In the genomic region with DNA sequence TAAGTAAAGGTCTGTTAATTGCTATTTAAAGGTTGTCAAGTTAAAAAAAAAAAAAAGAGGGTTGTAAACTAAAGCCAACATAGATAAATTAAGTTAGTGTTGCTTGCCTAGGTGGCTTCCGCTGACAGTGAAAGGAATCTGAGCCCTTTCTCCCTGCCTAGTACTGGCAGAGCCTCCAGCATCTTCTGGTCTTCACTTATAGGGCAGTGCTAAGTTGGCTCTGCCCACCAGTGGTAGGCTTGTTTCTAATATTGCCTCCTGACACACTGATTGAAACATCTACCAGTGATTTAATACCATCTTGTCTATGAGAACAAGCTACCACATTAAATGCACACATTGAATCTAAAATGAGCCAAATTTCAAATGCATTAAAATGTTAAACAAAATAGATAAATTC, we compare ENCODE assay signal across 1 cellular context.
TF ChIP-seq lines count a peak whose summit lies in the region.

No MANE protein-coding gene starts in this region.

TF ChIP-seq in GM23338, 12 proteins besides CTCF, POLR2A, EP300 and RAD21 (continued from another document):
- TF ChIP-seq, protein P1, sequence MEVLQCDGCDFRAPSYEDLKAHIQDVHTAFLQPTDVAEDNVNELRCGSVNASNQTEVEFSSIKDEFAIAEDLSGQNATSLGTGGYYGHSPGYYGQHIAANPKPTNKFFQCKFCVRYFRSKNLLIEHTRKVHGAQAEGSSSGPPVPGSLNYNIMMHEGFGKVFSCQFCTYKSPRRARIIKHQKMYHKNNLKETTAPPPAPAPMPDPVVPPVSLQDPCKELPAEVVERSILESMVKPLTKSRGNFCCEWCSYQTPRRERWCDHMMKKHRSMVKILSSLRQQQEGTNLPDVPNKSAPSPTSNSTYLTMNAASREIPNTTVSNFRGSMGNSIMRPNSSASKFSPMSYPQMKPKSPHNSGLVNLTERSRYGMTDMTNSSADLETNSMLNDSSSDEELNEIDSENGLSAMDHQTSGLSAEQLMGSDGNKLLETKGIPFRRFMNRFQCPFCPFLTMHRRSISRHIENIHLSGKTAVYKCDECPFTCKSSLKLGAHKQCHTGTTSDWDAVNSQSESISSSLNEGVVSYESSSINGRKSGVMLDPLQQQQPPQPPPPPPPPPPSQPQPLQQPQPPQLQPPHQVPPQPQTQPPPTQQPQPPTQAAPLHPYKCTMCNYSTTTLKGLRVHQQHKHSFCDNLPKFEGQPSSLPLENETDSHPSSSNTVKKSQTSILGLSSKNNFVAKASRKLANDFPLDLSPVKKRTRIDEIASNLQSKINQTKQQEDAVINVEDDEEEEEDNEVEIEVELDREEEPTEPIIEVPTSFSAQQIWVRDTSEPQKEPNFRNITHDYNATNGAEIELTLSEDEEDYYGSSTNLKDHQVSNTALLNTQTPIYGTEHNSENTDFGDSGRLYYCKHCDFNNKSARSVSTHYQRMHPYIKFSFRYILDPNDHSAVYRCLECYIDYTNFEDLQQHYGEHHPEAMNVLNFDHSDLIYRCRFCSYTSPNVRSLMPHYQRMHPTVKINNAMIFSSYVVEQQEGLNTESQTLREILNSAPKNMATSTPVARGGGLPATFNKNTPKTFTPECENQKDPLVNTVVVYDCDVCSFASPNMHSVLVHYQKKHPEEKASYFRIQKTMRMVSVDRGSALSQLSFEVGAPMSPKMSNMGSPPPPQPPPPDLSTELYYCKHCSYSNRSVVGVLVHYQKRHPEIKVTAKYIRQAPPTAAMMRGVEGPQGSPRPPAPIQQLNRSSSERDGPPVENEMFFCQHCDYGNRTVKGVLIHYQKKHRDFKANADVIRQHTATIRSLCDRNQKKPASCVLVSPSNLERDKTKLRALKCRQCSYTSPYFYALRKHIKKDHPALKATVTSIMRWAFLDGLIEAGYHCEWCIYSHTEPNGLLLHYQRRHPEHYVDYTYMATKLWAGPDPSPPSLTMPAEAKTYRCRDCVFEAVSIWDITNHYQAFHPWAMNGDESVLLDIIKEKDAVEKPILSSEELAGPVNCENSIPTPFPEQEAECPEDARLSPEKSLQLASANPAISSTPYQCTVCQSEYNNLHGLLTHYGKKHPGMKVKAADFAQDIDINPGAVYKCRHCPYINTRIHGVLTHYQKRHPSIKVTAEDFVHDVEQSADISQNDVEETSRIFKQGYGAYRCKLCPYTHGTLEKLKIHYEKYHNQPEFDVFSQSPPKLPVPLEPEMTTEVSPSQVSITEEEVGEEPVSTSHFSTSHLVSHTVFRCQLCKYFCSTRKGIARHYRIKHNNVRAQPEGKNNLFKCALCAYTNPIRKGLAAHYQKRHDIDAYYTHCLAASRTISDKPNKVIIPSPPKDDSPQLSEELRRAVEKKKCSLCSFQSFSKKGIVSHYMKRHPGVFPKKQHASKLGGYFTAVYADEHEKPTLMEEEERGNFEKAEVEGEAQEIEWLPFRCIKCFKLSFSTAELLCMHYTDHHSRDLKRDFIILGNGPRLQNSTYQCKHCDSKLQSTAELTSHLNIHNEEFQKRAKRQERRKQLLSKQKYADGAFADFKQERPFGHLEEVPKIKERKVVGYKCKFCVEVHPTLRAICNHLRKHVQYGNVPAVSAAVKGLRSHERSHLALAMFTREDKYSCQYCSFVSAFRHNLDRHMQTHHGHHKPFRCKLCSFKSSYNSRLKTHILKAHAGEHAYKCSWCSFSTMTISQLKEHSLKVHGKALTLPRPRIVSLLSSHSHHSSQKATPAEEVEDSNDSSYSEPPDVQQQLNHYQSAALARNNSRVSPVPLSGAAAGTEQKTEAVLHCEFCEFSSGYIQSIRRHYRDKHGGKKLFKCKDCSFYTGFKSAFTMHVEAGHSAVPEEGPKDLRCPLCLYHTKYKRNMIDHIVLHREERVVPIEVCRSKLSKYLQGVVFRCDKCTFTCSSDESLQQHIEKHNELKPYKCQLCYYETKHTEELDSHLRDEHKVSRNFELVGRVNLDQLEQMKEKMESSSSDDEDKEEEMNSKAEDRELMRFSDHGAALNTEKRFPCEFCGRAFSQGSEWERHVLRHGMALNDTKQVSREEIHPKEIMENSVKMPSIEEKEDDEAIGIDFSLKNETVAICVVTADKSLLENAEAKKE (CRISPR knock-in tag; IDR thresholded peaks at IDR 0.05), result no peak
- no peak for TF ChIP-seq ZNF114 (CRISPR knock-in tag; IDR thresholded peaks at IDR 0.05)
